Comparison of ENCODE assay signal across 8 cellular contexts in genomic region chr5:61319388-61320146, GRCh38. TPM values are rescaled to one million over a fixed set of nuclear protein-coding genes. Genes with fewer than 3 reads are reported as not detected.
DNase-seq lines count a peak whose midpoint lies in the region; ATAC-seq and TF ChIP-seq lines count a peak whose summit lies in the region.

No MANE protein-coding gene starts in this region.

- H3K18ac ChIP-seq in mesenchymal stem cell (ENCODE audit: low read depth in 1 of 2, low read length in 2 of 2): peak overlapping the region; percentile 24 to 68

- in situ Hi-C loops in Caki2 (cut with HindIII; ENCODE audit: low pct_unique_long_range_greater_than_20kb, low sequenced_read_pairs): no loop called here

- no peak overlapping the region for H3K23ac ChIP-seq in mesenchymal stem cell (ENCODE audit: low read length in 2 of 2)

- TF ChIP-seq POLR2A in adrenal gland (IDR thresholded peaks at IDR 0.05): no peak

- no peak for TF ChIP-seq CTCF in adrenal gland (IDR thresholded peaks at IDR 0.05)

- DNase-seq in Caki2 (ENCODE audit: low read depth) (peak; percentile 40), adrenal gland (peak in 1 of 7 donors; percentile 26), mesenchymal stem cell (peak; percentile 16), NCI-H2029 treated with DMSO at 0.1 percent for 48 hours (lab: John Stamatoyannopoulos, UW) (no peak)
- no peak for DNase-seq in stimulated activated CD4-positive, alpha-beta T cell treated with anti-CD3 and anti-CD28 coated beads, Interleukin-1b, Interleukin-23, amount 100 ng/mL, for 48 hours
- no peak for DNase-seq in activated T-cell treated with anti-CD3 and anti-CD28 coated beads, Interleukin-2, amount 50 U/mL, for 48 hours

- H3K27me3 ChIP-seq in adrenal gland (no peaks in the 10 kb centered on the region), mesenchymal stem cell (ENCODE audit: control insufficient read depth in 1 of 2, insufficient read depth in 1 of 2, low read length in 2 of 2) (no peaks in the 10 kb centered on the region)

- H3K4me3 ChIP-seq in adrenal gland (no peak overlapping the region), mesenchymal stem cell (ENCODE audit: insufficient read depth in 1 of 2, low read depth in 1 of 2, low read length in 2 of 2) (no peak overlapping the region)

- H3K9ac ChIP-seq in mesenchymal stem cell (ENCODE audit: low read length): peak overlapping the region; percentile 4

- WGBS in adrenal gland, 4 donors: 36 to 54% (median 48%) methylated on average over 9 of the region's 9 CpGs
- 45% methylated on average over 7 of the region's 9 CpGs for WGBS in mesenchymal stem cell

- H3K4me2 ChIP-seq in mesenchymal stem cell (ENCODE audit: low read length, poor library complexity, severe bottlenecking): no peak overlapping the region

- peak overlapping the region in 4 of 5 donors; percentile 18 to 76 (median 36) for H3K27ac ChIP-seq in adrenal gland
- no peak overlapping the region for H3K27ac ChIP-seq in mesenchymal stem cell (ENCODE audit: low read length, poor library complexity, severe bottlenecking)

- no peak overlapping the region for H2AK5ac ChIP-seq in mesenchymal stem cell (ENCODE audit: low read length, severe bottlenecking)

- no peak overlapping the region for H2BK5ac ChIP-seq in mesenchymal stem cell (ENCODE audit: low read depth, low read length, poor library complexity, severe bottlenecking)

- H3K9me3 ChIP-seq in adrenal gland (replicated peaks in 1 of 3) (no peaks in the 10 kb centered on the region), mesenchymal stem cell (ENCODE audit: control insufficient read depth, low read length) (no peaks in the 10 kb centered on the region)

- no peak overlapping the region for H4K91ac ChIP-seq in mesenchymal stem cell (ENCODE audit: low read length)

- peak overlapping the region in 1 of 2 experiments; percentile 64 for H2BK12ac ChIP-seq in mesenchymal stem cell (ENCODE audit: low read length in 2 of 2)

- no peak overlapping the region for H2BK120ac ChIP-seq in mesenchymal stem cell (ENCODE audit: low read depth, low read length)

- peak overlapping the region; percentile 77 for H4K8ac ChIP-seq in mesenchymal stem cell (ENCODE audit: low read length)

- no peaks in the 10 kb centered on the region for H3K79me1 ChIP-seq in mesenchymal stem cell (replicated peaks; ENCODE audit: low read length, poor library complexity, severe bottlenecking)

- H2AFZ ChIP-seq in mesenchymal stem cell (ENCODE audit: low read depth, low read length): no peak overlapping the region

- no peak overlapping the region for H2BK15ac ChIP-seq in mesenchymal stem cell (ENCODE audit: low read depth, poor library complexity, severe bottlenecking)

- ATAC-seq in GM19455 (IDR thresholded peaks at IDR 0.05; ENCODE audit: unreplicated experiment) (peak; percentile 99), HG03439 (IDR thresholded peaks at IDR 0.05; ENCODE audit: unreplicated experiment) (peak; percentile 99)

- H3K4ac ChIP-seq in mesenchymal stem cell (ENCODE audit: low read depth in 1 of 2, low read length in 2 of 2): peak overlapping the region; percentile 59 to 75

- intact Hi-C loops in adrenal gland (cut with DNase I): loop anchor here in 1 of 2 donors (10.0 kb wide), 1 partner anchor 145 kb away; no protein-coding TSS in a partner anchor

- H3K14ac ChIP-seq in mesenchymal stem cell (ENCODE audit: low read length in 2 of 2): no peak overlapping the region

- H3K4me1 ChIP-seq in adrenal gland (replicated peaks in 1 of 2) (peaks cover 0 to 27% of the 10 kb centered on the region in 2 donors), mesenchymal stem cell (ENCODE audit: control insufficient read depth, insufficient read depth, low read depth, low read length) (peaks cover 4% of the 10 kb centered on the region)

- H3K36me3 ChIP-seq in adrenal gland (replicated peaks in 1 of 2) (no peaks in the 10 kb centered on the region), mesenchymal stem cell (ENCODE audit: control insufficient read depth in 1 of 2, insufficient read depth in 2 of 2, low read depth in 1 of 2, low read length in 2 of 2) (peaks cover 0 to 4% of the 10 kb centered on the region in 2 experiments)

RNA-seq across cellular contexts. Expression of gene ZSWIM6, which starts 12.5 kb away (rescaled TPM):
- 1.8 TPM in 2 replicates for total RNA-seq in Caki2 (2014; rRNA removed; shearing (Covaris generic); ENCODE audit: low replicate concordance)
- 10 to 100 TPM in 5 of 8 donors, 1 to 10 TPM in 3; 6.6 to 14.6 (median 10.7) TPM for total RNA-seq in adrenal gland
- polyA plus RNA-seq in adrenal gland: 1 to 10 TPM; 7.3 to 8.3 (median 8.2) TPM
- 12.1 TPM for polyA plus RNA-seq in mesenchymal stem cell (2013, experiment 1 of 2)
- 12.1 TPM for polyA plus RNA-seq in mesenchymal stem cell (2013, experiment 2 of 2)

Comparison
In these comparisons a context has a peak if more than half of its experiments do, and no peak if none do; other contexts are left out.
1. DNase-seq: peak in Caki2 (single experiment) and mesenchymal stem cell (single experiment); none in stimulated activated CD4-positive, alpha-beta T cell treated with anti-CD3 and anti-CD28 coated beads, Interleukin-1b, Interleukin-23, amount 100 ng/mL, for 48 hours (single experiment), activated T-cell treated with anti-CD3 and anti-CD28 coated beads, Interleukin-2, amount 50 U/mL, for 48 hours (0 of 2) and NCI-H2029 treated with DMSO at 0.1 percent for 48 hours (single experiment).